In the genomic region with DNA sequence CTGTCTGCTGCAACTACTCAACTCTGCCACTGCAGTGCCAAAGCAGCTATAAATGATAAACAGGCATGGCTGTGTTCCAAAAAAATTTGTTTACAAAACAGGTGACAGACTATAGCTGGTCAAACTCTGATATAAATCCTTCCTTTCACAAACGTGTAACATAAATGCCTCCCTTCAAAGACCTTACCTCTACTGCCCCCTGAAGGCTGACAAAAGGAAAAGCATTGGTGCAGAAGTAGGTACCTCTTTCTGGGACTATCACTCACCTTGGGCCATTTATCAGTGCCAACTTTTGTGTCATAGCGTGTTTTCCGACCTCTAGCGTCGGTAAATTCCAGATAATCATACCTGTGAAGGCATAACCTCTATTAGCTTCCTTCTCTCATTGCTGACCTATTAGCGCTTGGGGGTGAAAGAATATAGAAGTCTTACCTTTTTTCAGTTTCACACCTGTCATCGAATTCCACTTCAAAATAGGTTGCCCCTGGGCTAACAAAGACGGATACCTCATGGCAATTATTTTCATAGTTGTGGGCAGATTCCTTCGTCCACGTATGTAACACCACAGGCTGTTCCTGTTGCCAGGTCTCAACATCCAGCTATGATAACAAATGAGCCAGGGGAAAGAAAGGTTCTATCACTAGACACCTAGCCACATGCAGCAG, we compare ENCODE assay signal across 1 cellular context.
TF ChIP-seq lines count a peak whose summit lies in the region.

No MANE protein-coding gene starts in this region.

TF ChIP-seq in GM23338, 12 proteins besides CTCF, POLR2A, EP300 and RAD21 (continued from another document):
- no peak for TF ChIP-seq ZNF462 (CRISPR knock-in tag; IDR thresholded peaks at IDR 0.05)
